In genomic region chr2:236674238-236674637, GRCh38 we compare ENCODE assay signal across 20 cellular contexts.
DNase-seq lines count a peak whose midpoint lies in the region; ATAC-seq, FAIRE-seq and TF ChIP-seq lines count a peak whose summit lies in the region.
"Had no signal": no experiment of that assay in that cellular context is flagged by ENCODE, and none has a peak within 500 bp of the region (broad histone marks: within the 10 kb centered on the region; RNA-seq: fewer than 3 reads in every experiment).

No MANE protein-coding gene starts in this region.

- no peak for ATAC-seq in heart left ventricle
- no peak for ATAC-seq in left cardiac atrium
- ATAC-seq in HG03025 (IDR thresholded peaks at IDR 0.05; ENCODE audit: low FRiP score, unreplicated experiment), result no peak
- ATAC-seq in HG02938 (IDR thresholded peaks at IDR 0.05; ENCODE audit: unreplicated experiment), result no peak
- ATAC-seq: A549, HCT116 had no signal

- no peak for TF ChIP-seq POLR2A in heart left ventricle (IDR thresholded peaks at IDR 0.05)

- H3K27me3 ChIP-seq in heart left ventricle (no peaks in the 10 kb centered on the region), colonic mucosa (no peaks in the 10 kb centered on the region)
- H3K27me3 ChIP-seq: Peyer's patch had no signal

- H3K36me3 Mint-ChIP-seq in nephron progenitor cell (ENCODE audit: low read depth), result peaks cover 5% of the 10 kb centered on the region
- H3K36me3 Mint-ChIP-seq: CD4-positive, CD25-positive, alpha-beta regulatory T cell had no signal

- H3K4me3 ChIP-seq in heart left ventricle (no peak overlapping the region), colonic mucosa (no peak overlapping the region), kidney (ENCODE audit: low read length in 2 of 2) (no peak overlapping the region)
- H3K4me3 ChIP-seq: A549, Peyer's patch had no signal

- TF ChIP-seq CTCF in heart left ventricle (IDR thresholded peaks at IDR 0.05) (no peak), colonic mucosa (IDR thresholded peaks at IDR 0.05) (no peak), kidney (IDR thresholded peaks at IDR 0.05; ENCODE audit: borderline replicate concordance, extremely low read depth, insufficient read depth) (no peak), nephron progenitor cell (IDR thresholded peaks at IDR 0.05) (no peak)

- DNase-seq in heart left ventricle, result peak in 3 of 5 donors; percentile 3 to 15 (median 5)
- DNase-seq in left cardiac atrium, result no peak
- peak; percentile 10 for DNase-seq in colonic mucosa
- peak; percentile 15 for DNase-seq in kidney
- peak; percentile 28 for DNase-seq in ureter (ENCODE audit: low spot score)
- DNase-seq in nephron progenitor cell, result no peak
- DNase-seq: CD4-positive, CD25-positive, alpha-beta regulatory T cell; DMS79 treated with DMSO at 0.1 percent for 48 hours; MV-4-11; NCI-H1436; NCI-H2081; NCI-H524 had no signal

- 91 to 98% (median 96%) methylated on average over 7 of the region's 7 CpGs for WGBS in heart left ventricle, 4 donors

- H3K9me3 Mint-ChIP-seq in nephron progenitor cell, result peaks cover 23% of the 10 kb centered on the region

- H3K27ac ChIP-seq in heart left ventricle (peak overlapping the region in 5 of 12 donors; percentile 62 to 75 (median 65)), colonic mucosa (no peak overlapping the region), kidney (ENCODE audit: low read depth in 2 of 2, low read length in 2 of 2) (no peak overlapping the region)
- H3K27ac ChIP-seq: A549, Peyer's patch had no signal

- intact Hi-C loops in heart left ventricle (cut with DNase I) (loop anchor here in 2 of 10 donors (10.0 kb wide), 2 partner anchors 99 to 159 kb away; no protein-coding TSS in a partner anchor), left cardiac atrium (cut with DNase I) (no loop called here), colonic mucosa (cut with DNase I) (no loop called here), kidney (cut with DNase I) (no loop called here)

- no peak for FAIRE-seq in kidney (lab: Jason Lieb, UNC)
- FAIRE-seq: A549, G401.6, GM12892, HTR-8/SVneo had no signal

- no peaks in the 10 kb centered on the region for H3K36me3 ChIP-seq in heart left ventricle
- no peaks in the 10 kb centered on the region for H3K36me3 ChIP-seq in colonic mucosa
- H3K36me3 ChIP-seq in kidney (ENCODE audit: control insufficient read depth in 1 of 2, insufficient read depth in 2 of 2, low read length in 2 of 2), result no peaks in the 10 kb centered on the region
- H3K36me3 ChIP-seq: Peyer's patch had no signal

- H3K9me3 ChIP-seq in heart left ventricle, result no peaks in the 10 kb centered on the region
- H3K9me3 ChIP-seq in colonic mucosa, result no peaks in the 10 kb centered on the region
- H3K9me3 ChIP-seq in kidney (ENCODE audit: control insufficient read depth in 1 of 2, low read length in 2 of 2), result no peaks in the 10 kb centered on the region
- H3K9me3 ChIP-seq: Peyer's patch had no signal

- H3K9ac ChIP-seq in colonic mucosa (ENCODE audit: low read depth in 2 of 2, low read length in 2 of 2) (no peak overlapping the region), kidney (ENCODE audit: low read length in 2 of 2) (no peak overlapping the region)

- no peak overlapping the region for H3K4me3 Mint-ChIP-seq in nephron progenitor cell

- peaks cover 22% of the 10 kb centered on the region for H3K27me3 Mint-ChIP-seq in nephron progenitor cell (ENCODE audit: low read depth, poor library complexity)

- H3K4me1 ChIP-seq in heart left ventricle, result peaks cover 0 to 42% (median 18%) of the 10 kb centered on the region in 12 donors
- no peaks in the 10 kb centered on the region for H3K4me1 ChIP-seq in colonic mucosa
- no peaks in the 10 kb centered on the region for H3K4me1 ChIP-seq in kidney (ENCODE audit: control insufficient read depth in 1 of 2, insufficient read depth in 1 of 2, low read depth in 1 of 2, low read length in 2 of 2)
- H3K4me1 ChIP-seq: Peyer's patch had no signal

- H3K4me1 Mint-ChIP-seq in nephron progenitor cell, result peaks cover 27% of the 10 kb centered on the region
- H3K4me1 Mint-ChIP-seq: CD4-positive, CD25-positive, alpha-beta regulatory T cell had no signal

- H3K27ac Mint-ChIP-seq in nephron progenitor cell, result no peak overlapping the region
- H3K27ac Mint-ChIP-seq: CD4-positive, CD25-positive, alpha-beta regulatory T cell had no signal

Comparison
In these comparisons a context has a peak if more than half of its experiments do, and no peak if none do; other contexts are left out.
1. DNase-seq: peak in heart left ventricle (3 of 5), colonic mucosa (single experiment), kidney (single experiment) and ureter (single experiment); none in left cardiac atrium (single experiment) and nephron progenitor cell (single experiment).